Comparison of ENCODE assay signal across 19 cellular contexts in genomic region chr12:77594386-77594785, GRCh38.
"Had no signal": no experiment of that assay in that cellular context is flagged by ENCODE, and none has a peak within 500 bp of the region (broad histone marks: within the 10 kb centered on the region; RNA-seq: fewer than 3 reads in every experiment).

No MANE protein-coding gene starts in this region.

- DNase-seq: activated CD4-positive, alpha-beta memory T cell treated with anti-CD3 and anti-CD28 coated beads, Interleukin-2, amount 10 ng/mL, durations not matched to agents 7 days and 5 days; activated CD4-positive, alpha-beta T cell treated with anti-CD3 and anti-CD28 coated beads, Interleukin-2, amount 10 ng/mL, durations not matched to agents 24 days and 14 days; activated effector memory CD4-positive, alpha-beta T cell treated with anti-CD3 and anti-CD28 coated beads, Interleukin-2, amount 50 U/mL, for 16 hours; activated naive CD4-positive, alpha-beta T cell treated with anti-CD3 and anti-CD28 coated beads, Interleukin-2, amount 50 U/mL, for 16 hours; activated naive CD8-positive, alpha-beta T cell treated with anti-CD3 and anti-CD28 coated beads, Interleukin-2, amount 50 U/mL, for 24 hours; cerebellar nuclear complex; heart right ventricle; islet precursor cell; left cardiac atrium; retina; sigmoid colon; stimulated activated CD4-positive, alpha-beta T cell treated with anti-CD3 and anti-CD28 coated beads, Interleukin-4, amount 100 ng/mL, for 24 hours; stimulated activated naive CD4-positive, alpha-beta T cell treated with Interleukin-2 at 50 U/mL for 16 hours; thyroid gland; upper lobe of right lung had no signal

- ATAC-seq: activated CD4-positive, CD25-positive, alpha-beta regulatory T cell treated with anti-CD3 and anti-CD28 coated beads, Interleukin-2, amount 50 U/mL, for 24 hours; activated naive CD8-positive, alpha-beta T cell treated with anti-CD3 and anti-CD28 coated beads, Interleukin-2, amount 50 U/mL, for 24 hours; heart right ventricle; left cardiac atrium; natural killer cell treated with Interleukin-12 subunit alpha and Interleukin-12 subunit beta and Interleukin-15 and Interleukin-18, amount 100 ng/mL, for 72 hours; upper lobe of right lung had no signal

- H3K4me3 ChIP-seq: coronary artery, esophagus muscularis mucosa, heart right ventricle, sigmoid colon, thyroid gland, upper lobe of right lung had no signal
